In the genomic region with DNA sequence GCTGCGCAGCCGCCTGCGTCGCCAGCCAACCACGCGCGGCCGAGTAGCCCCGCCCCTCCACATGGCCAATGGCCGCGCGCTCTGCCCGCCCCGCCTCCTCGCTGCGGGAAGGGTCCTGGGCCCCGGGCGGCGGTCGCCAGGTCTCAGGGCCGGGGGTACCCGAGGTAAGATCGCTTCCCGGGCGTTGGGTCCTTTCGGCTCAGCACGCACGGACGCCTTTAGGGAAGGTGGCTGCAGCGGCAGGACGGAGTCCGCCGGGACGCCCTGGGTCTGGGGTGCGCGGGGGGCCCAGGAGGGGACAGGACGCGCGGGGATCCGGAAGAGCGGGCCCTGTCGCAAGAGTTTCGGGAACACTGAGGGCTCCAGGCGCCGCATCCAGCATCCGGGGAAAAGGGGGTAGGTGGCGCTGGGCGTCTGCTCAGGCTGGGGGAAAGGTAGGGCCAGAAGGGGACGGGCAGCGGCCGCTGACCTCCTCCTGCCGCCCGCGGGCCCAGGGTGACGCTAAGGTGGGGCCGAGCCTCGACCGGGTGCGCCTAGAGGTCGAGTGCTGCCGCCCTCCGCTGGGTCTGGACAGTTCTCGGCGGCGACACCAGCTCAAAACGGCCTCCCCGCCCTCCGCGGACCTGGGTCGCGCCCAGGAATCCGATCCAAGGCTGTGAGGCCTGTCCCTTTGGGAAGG, we compare ENCODE assay signal across 1 cellular context.
TF ChIP-seq lines count a peak whose summit lies in the region.

MAVS (plus strand) TSS at position 95 of the 679 bp plus-strand sequence. CDS start 7,791 bp downstream, outside the sequence.

TF ChIP-seq in HepG2, 621 proteins besides CTCF, POLR2A, EP300 and RAD21 (continued from another document and continues in another):
- TF ChIP-seq IRF1 (CRISPR knock-in tag; IDR thresholded peaks at IDR 0.05; ENCODE audit: low read depth) (no peak), ZNF710 (CRISPR knock-in tag; IDR thresholded peaks at IDR 0.05; ENCODE audit: borderline replicate concordance) (peak; percentile 85), ZNF354B (CRISPR knock-in tag; IDR thresholded peaks at IDR 0.05) (peak; percentile 73), PTBP1 (IDR thresholded peaks at IDR 0.05; ENCODE audit: low read depth, low read length, poor library complexity, severe bottlenecking) (no peak), KDM4B (CRISPR knock-in tag; IDR thresholded peaks at IDR 0.05) (peak; percentile 94), ETV5 (CRISPR knock-in tag; IDR thresholded peaks at IDR 0.05; ENCODE audit: borderline replicate concordance) (no peak; the same call in 1 of the 2 replicates), RBM39 (IDR thresholded peaks at IDR 0.05; ENCODE audit: low read depth, low read length, poor library complexity, severe bottlenecking) (peak; percentile 99), ZNF256 (CRISPR knock-in tag; conservative IDR thresholded peaks at IDR 0.05) (peak; percentile 74), U2AF1 (optimal IDR thresholded peaks at IDR 0.05; ENCODE audit: low read depth, low read length) (peak; percentile 64), FOXM1 (CRISPR knock-in tag; IDR thresholded peaks at IDR 0.05) (no peak), FOXK1 (CRISPR knock-in tag; IDR thresholded peaks at IDR 0.05; ENCODE audit: borderline replicate concordance, low read depth) (peak; percentile 58; the same call in 1 of the 2 replicates), KMT2B (CRISPR knock-in tag; IDR thresholded peaks at IDR 0.05) (peak; percentile 85), NCOR1 (IDR thresholded peaks at IDR 0.05; ENCODE audit: borderline replicate concordance, low read length) (no peak), ADNP (CRISPR knock-in tag; IDR thresholded peaks at IDR 0.05) (no peak), HOMEZ (CRISPR knock-in tag; IDR thresholded peaks at IDR 0.05; ENCODE audit: low read depth) (peak; percentile 44), EHMT2 (IDR thresholded peaks at IDR 0.05; ENCODE audit: borderline replicate concordance, low read depth, low read length) (no peak), ZNF550 (CRISPR knock-in tag; IDR thresholded peaks at IDR 0.05; ENCODE audit: borderline replicate concordance) (no peak), ZBTB1 (CRISPR knock-in tag; IDR thresholded peaks at IDR 0.05; ENCODE audit: borderline replicate concordance) (no peak), ZBTB10 (CRISPR knock-in tag; IDR thresholded peaks at IDR 0.05; ENCODE audit: borderline replicate concordance) (peak; percentile 82; the same call in 1 of the 2 replicates), CBX1 (IDR thresholded peaks at IDR 0.05; ENCODE audit: low read depth) (peak; percentile 65), ZFP90 (CRISPR knock-in tag; IDR thresholded peaks at IDR 0.05; ENCODE audit: borderline replicate concordance) (no peak; the same call in 1 of the 2 replicates), ZUFSP (CRISPR knock-in tag; IDR thresholded peaks at IDR 0.05; ENCODE audit: borderline replicate concordance) (no peak), ZNF788 (CRISPR knock-in tag; IDR thresholded peaks at IDR 0.05; ENCODE audit: borderline replicate concordance) (no peak), ZNF776 (CRISPR knock-in tag; IDR thresholded peaks at IDR 0.05) (peak; percentile 91), SAP130 (CRISPR knock-in tag; IDR thresholded peaks at IDR 0.05; ENCODE audit: low read depth) (peak; percentile 89), ZNF333 (CRISPR knock-in tag; IDR thresholded peaks at IDR 0.05; ENCODE audit: borderline replicate concordance) (peak; percentile 89), MIER2 (CRISPR knock-in tag; IDR thresholded peaks at IDR 0.05) (no peak), ZNF577 (CRISPR knock-in tag; IDR thresholded peaks at IDR 0.05; ENCODE audit: borderline replicate concordance, low read depth) (0 out of 2 replicates have a peak, but pooled peaks have one; percentile 34), ARID4A (CRISPR knock-in tag; IDR thresholded peaks at IDR 0.05; ENCODE audit: borderline replicate concordance) (peak; percentile 98)
- TF ChIP-seq, protein P1, sequence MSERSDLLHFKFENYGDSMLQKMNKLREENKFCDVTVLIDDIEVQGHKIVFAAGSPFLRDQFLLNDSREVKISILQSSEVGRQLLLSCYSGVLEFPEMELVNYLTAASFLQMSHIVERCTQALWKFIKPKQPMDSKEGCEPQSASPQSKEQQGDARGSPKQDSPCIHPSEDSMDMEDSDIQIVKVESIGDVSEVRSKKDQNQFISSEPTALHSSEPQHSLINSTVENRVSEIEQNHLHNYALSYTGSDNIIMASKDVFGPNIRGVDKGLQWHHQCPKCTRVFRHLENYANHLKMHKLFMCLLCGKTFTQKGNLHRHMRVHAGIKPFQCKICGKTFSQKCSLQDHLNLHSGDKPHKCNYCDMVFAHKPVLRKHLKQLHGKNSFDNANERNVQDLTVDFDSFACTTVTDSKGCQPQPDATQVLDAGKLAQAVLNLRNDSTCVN (CRISPR knock-in tag; IDR thresholded peaks at IDR 0.05; ENCODE audit: borderline replicate concordance), result no peak; the same call in none of the 2 replicates
- TF ChIP-seq, protein P2, sequence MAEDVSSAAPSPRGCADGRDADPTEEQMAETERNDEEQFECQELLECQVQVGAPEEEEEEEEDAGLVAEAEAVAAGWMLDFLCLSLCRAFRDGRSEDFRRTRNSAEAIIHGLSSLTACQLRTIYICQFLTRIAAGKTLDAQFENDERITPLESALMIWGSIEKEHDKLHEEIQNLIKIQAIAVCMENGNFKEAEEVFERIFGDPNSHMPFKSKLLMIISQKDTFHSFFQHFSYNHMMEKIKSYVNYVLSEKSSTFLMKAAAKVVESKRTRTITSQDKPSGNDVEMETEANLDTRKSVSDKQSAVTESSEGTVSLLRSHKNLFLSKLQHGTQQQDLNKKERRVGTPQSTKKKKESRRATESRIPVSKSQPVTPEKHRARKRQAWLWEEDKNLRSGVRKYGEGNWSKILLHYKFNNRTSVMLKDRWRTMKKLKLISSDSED (CRISPR knock-in tag; IDR thresholded peaks at IDR 0.05), result no peak
- TF ChIP-seq, protein P3, sequence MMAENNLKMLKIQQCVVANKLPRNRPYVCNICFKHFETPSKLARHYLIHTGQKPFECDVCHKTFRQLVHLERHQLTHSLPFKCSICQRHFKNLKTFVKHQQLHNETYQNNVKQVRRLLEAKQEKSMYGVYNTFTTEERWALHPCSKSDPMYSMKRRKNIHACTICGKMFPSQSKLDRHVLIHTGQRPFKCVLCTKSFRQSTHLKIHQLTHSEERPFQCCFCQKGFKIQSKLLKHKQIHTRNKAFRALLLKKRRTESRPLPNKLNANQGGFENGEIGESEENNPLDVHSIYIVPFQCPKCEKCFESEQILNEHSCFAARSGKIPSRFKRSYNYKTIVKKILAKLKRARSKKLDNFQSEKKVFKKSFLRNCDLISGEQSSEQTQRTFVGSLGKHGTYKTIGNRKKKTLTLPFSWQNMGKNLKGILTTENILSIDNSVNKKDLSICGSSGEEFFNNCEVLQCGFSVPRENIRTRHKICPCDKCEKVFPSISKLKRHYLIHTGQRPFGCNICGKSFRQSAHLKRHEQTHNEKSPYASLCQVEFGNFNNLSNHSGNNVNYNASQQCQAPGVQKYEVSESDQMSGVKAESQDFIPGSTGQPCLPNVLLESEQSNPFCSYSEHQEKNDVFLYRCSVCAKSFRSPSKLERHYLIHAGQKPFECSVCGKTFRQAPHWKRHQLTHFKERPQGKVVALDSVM (CRISPR knock-in tag; IDR thresholded peaks at IDR 0.05), result peak; percentile 83
- TF ChIP-seq, protein P4, sequence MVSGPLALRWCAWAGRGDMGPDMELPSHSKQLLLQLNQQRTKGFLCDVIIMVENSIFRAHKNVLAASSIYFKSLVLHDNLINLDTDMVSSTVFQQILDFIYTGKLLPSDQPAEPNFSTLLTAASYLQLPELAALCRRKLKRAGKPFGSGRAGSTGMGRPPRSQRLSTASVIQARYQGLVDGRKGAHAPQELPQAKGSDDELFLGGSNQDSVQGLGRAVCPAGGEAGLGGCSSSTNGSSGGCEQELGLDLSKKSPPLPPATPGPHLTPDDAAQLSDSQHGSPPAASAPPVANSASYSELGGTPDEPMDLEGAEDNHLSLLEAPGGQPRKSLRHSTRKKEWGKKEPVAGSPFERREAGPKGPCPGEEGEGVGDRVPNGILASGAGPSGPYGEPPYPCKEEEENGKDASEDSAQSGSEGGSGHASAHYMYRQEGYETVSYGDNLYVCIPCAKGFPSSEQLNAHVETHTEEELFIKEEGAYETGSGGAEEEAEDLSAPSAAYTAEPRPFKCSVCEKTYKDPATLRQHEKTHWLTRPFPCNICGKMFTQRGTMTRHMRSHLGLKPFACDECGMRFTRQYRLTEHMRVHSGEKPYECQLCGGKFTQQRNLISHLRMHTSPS (CRISPR knock-in tag; IDR thresholded peaks at IDR 0.05; ENCODE audit: low read depth), result peak; percentile 82
